Comparison of ENCODE assay signal across 10 cellular contexts in the genomic region with DNA sequence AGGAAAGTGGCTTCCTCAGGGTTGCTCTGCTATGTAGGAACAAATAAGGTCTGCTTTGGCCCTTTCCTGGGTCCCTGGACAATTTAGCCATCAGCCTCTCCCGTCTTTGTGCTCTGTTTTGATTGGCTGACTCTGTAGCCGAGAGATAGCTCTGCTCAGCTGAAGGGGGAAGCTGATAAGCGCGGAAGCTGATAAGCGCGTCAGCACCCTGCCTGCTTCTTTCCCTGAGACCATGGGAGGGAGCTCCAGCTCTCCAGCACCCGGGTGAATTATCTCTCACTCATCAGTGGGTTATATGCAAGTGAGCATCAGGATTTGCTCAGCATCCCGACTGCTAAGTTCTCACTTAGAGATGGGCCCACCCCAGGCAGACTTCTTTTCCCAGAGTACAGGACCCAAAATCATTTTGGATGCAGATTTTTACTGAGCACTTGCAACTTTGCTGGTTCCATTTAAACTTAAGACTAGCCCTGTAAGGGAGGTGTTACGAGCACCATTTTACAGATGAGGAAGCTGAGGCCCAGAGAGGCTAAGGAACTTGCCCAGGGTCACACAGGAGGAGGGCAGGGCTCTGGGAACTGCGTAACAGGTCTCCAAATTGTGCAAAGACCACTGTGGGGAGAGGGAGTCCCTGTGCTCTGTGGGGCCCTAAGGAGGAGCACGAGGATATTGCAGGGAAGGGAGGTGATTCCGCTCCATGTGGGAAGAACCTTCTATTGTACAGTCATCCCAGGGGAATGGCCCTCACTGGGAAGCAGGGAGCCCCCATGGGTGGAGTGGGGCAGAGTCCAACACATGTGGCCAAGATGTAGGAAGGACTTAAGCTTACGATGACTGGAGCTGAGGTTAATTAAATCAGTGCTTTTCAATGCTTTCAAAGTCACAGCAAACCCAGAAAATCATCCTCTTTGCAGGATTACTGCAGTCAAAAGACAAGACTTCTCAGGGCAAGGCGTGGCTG.
DNase-seq lines count a peak whose midpoint lies in the region; ATAC-seq and TF ChIP-seq lines count a peak whose summit lies in the region.
"Had no signal": no experiment of that assay in that cellular context is flagged by ENCODE, and none has a peak within 500 bp of the region (broad histone marks: within the 10 kb centered on the region; RNA-seq: fewer than 3 reads in every experiment).

No MANE protein-coding gene starts in this region.

- H3K27me3 Mint-ChIP-seq in nephron progenitor cell (ENCODE audit: low read depth, poor library complexity) = peaks cover 4% of the 10 kb centered on the region

- H3K4me3 Mint-ChIP-seq in nephron progenitor cell = no peak overlapping the region

- peak; percentile 40 for ATAC-seq in left colon

- H3K27me3 ChIP-seq in brain microvascular endothelial cell (replicated peaks) = no peaks in the 10 kb centered on the region
- H3K27me3 ChIP-seq: suprapubic skin had no signal

- no peak overlapping the region for H3K27ac ChIP-seq in brain microvascular endothelial cell
- H3K27ac ChIP-seq: SK-N-MC, suprapubic skin had no signal

- H3K36me3 ChIP-seq in brain microvascular endothelial cell (replicated peaks) = no peaks in the 10 kb centered on the region

- H3K4me3 ChIP-seq in brain microvascular endothelial cell (ENCODE audit: low read depth, low read length) = no peak overlapping the region
- H3K4me3 ChIP-seq: SK-N-MC, suprapubic skin had no signal

- peak; percentile 68 for DNase-seq in Ammon's horn (ENCODE audit: low spot score)
- DNase-seq in LHCN-M2 (ENCODE audit: low read depth) = peak; percentile 14
- DNase-seq in brain microvascular endothelial cell = peak; percentile 66
- DNase-seq in left colon = no peak
- DNase-seq in amniotic stem cell (lab: John Stamatoyannopoulos, UW) = no peak
- DNase-seq in nephron progenitor cell = no peak
- DNase-seq in activated CD4-positive, alpha-beta T cell treated with anti-CD3 and anti-CD28 coated beads for 4 hours = no peak
- no peak for DNase-seq in NCI-H1417 treated with DMSO at 0.1 percent for 48 hours (lab: John Stamatoyannopoulos, UW)

- H3K36me3 Mint-ChIP-seq in nephron progenitor cell (ENCODE audit: low read depth) = peaks cover 14% of the 10 kb centered on the region

- no peaks in the 10 kb centered on the region for H3K9me3 Mint-ChIP-seq in nephron progenitor cell

- intact Hi-C loops in left colon (cut with DNase I, micrococcal nuclease) = no loop called here

- peaks cover 39% of the 10 kb centered on the region for H3K4me1 Mint-ChIP-seq in nephron progenitor cell

- no peak overlapping the region for H3K27ac Mint-ChIP-seq in nephron progenitor cell

- TF ChIP-seq CTCF in brain microvascular endothelial cell (IDR thresholded peaks at IDR 0.05; ENCODE audit: low read depth, low read length, missing control alignments) = peak; percentile 74
- TF ChIP-seq CTCF in nephron progenitor cell (IDR thresholded peaks at IDR 0.05) = no peak

- in situ Hi-C loops in brain microvascular endothelial cell (cut with HindIII; ENCODE audit: low pct_ligation_motif_present, low sequenced_read_pairs) = no loop called here

Comparison
In these comparisons a context has a peak if more than half of its experiments do, and no peak if none do; other contexts are left out.
1. DNase-seq: peak in Ammon's horn (single experiment), LHCN-M2 (single experiment) and brain microvascular endothelial cell (single experiment); none in left colon (0 of 2), amniotic stem cell (single experiment), nephron progenitor cell (single experiment), activated CD4-positive, alpha-beta T cell treated with anti-CD3 and anti-CD28 coated beads for 4 hours (0 of 2) and NCI-H1417 treated with DMSO at 0.1 percent for 48 hours (single experiment).